Comparison of ENCODE assay signal across 8 cellular contexts in the genomic region with DNA sequence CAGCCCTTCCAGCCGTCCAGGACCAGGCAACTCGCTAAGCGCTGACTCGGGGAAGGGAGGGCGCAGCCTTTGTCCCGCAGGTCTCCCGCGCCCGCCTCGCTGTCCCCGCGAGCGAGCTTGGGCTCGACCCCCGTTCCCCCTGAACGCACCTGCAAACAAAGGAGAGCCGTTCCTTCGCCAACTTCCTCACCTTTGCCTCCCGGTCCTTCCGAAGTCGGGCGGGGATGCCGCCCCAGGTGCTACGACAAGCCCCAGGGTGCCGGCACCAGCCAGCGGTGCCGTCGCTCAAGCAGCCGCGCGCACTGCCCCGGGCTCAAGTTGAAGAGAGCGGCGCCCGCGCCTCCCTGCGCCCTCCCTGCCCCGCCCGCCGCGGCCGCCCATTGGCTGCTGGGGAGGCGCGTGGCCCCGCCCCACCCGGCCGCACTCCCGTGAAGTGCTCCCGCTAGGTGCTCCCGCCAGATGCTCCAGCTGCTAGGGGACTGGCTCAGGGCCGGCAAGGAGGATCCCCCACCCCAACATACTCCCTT.
DNase-seq lines count a peak whose midpoint lies in the region; ATAC-seq, FAIRE-seq and TF ChIP-seq lines count a peak whose summit lies in the region.

No MANE protein-coding gene starts in this region.

- peak overlapping the region in 1 of 2 experiments; percentile 34 for H2BK12ac ChIP-seq in mesenchymal stem cell (ENCODE audit: low read length in 2 of 2)

- H2BK5ac ChIP-seq in mesenchymal stem cell (ENCODE audit: low read depth, low read length, poor library complexity, severe bottlenecking): no peak overlapping the region

- H3K27ac ChIP-seq in effector memory CD4-positive, alpha-beta T cell (ENCODE audit: insufficient read depth, low read length, poor library complexity, severe bottlenecking): no peak overlapping the region
- H3K27ac ChIP-seq in mesenchymal stem cell (ENCODE audit: low read length, poor library complexity, severe bottlenecking): no peak overlapping the region

- H3K4ac ChIP-seq in mesenchymal stem cell (ENCODE audit: low read depth in 1 of 2, low read length in 2 of 2): no peak overlapping the region

- H3K4me1 ChIP-seq in effector memory CD4-positive, alpha-beta T cell (ENCODE audit: control insufficient read depth, insufficient read depth, low read length, poor library complexity, severe bottlenecking): peaks cover 10% of the 10 kb centered on the region
- H3K4me1 ChIP-seq in mesenchymal stem cell (ENCODE audit: control insufficient read depth, insufficient read depth, low read depth, low read length): peaks cover 8% of the 10 kb centered on the region

- no peak overlapping the region for H2BK120ac ChIP-seq in mesenchymal stem cell (ENCODE audit: low read depth, low read length)

- no peaks in the 10 kb centered on the region for H3K36me3 ChIP-seq in effector memory CD4-positive, alpha-beta T cell (ENCODE audit: control insufficient read depth, insufficient read depth, low read length)
- peaks cover 0 to 23% of the 10 kb centered on the region in 2 experiments for H3K36me3 ChIP-seq in mesenchymal stem cell (ENCODE audit: control insufficient read depth in 1 of 2, insufficient read depth in 2 of 2, low read depth in 1 of 2, low read length in 2 of 2)

- H2AFZ ChIP-seq in mesenchymal stem cell (ENCODE audit: low read depth, low read length): no peak overlapping the region

- H3K79me1 ChIP-seq in mesenchymal stem cell (replicated peaks; ENCODE audit: low read length, poor library complexity, severe bottlenecking): peaks cover 12% of the 10 kb centered on the region

- peak overlapping the region; percentile 26 for H3K4me3 ChIP-seq in effector memory CD4-positive, alpha-beta T cell (ENCODE audit: insufficient read depth, low read depth, low read length, poor library complexity, severe bottlenecking)
- H3K4me3 ChIP-seq in mesenchymal stem cell (ENCODE audit: insufficient read depth in 1 of 2, low read depth in 1 of 2, low read length in 2 of 2): peak overlapping the region; percentile 63 to 74

- peaks cover 12% of the 10 kb centered on the region for H3K27me3 ChIP-seq in effector memory CD4-positive, alpha-beta T cell (replicated peaks; ENCODE audit: control insufficient read depth, insufficient read depth, low read length, poor library complexity, severe bottlenecking)
- no peaks in the 10 kb centered on the region for H3K27me3 ChIP-seq in mesenchymal stem cell (ENCODE audit: control insufficient read depth in 1 of 2, insufficient read depth in 1 of 2, low read length in 2 of 2)

- no peak overlapping the region for H4K8ac ChIP-seq in mesenchymal stem cell (ENCODE audit: low read length)

- peak overlapping the region in 1 of 2 experiments; percentile 56 for H3K23ac ChIP-seq in mesenchymal stem cell (ENCODE audit: low read length in 2 of 2)

- peak; percentile 94 for ATAC-seq in HG02571 (IDR thresholded peaks at IDR 0.05; ENCODE audit: unreplicated experiment)

- H3K4me2 ChIP-seq in mesenchymal stem cell (ENCODE audit: low read length, poor library complexity, severe bottlenecking): peak overlapping the region; percentile 93

- no peak for TF ChIP-seq POLR2A in GM12892 (IDR thresholded peaks at IDR 0.05; ENCODE audit: low read depth, low read length)

- H4K91ac ChIP-seq in mesenchymal stem cell (ENCODE audit: low read length): no peak overlapping the region

- H2BK15ac ChIP-seq in mesenchymal stem cell (ENCODE audit: low read depth, poor library complexity, severe bottlenecking): no peak overlapping the region

- WGBS in mesenchymal stem cell: 1% methylated on average over 51 of the region's 51 CpGs

- H3K9me3 ChIP-seq in effector memory CD4-positive, alpha-beta T cell (ENCODE audit: control insufficient read depth, low read length): no peaks in the 10 kb centered on the region
- H3K9me3 ChIP-seq in mesenchymal stem cell (ENCODE audit: control insufficient read depth, low read length): no peaks in the 10 kb centered on the region

- H2AK5ac ChIP-seq in mesenchymal stem cell (ENCODE audit: low read length, severe bottlenecking): no peak overlapping the region

- peak overlapping the region; percentile 43 for H3K9ac ChIP-seq in mesenchymal stem cell (ENCODE audit: low read length)

- no peak overlapping the region for H3K14ac ChIP-seq in mesenchymal stem cell (ENCODE audit: low read length in 2 of 2)

- peak overlapping the region in 1 of 2 experiments; percentile 14 for H3K18ac ChIP-seq in mesenchymal stem cell (ENCODE audit: low read depth in 1 of 2, low read length in 2 of 2)

- FAIRE-seq in GM12892 (lab: Jason Lieb, UNC): peak; percentile 90

- DNase-seq in GM12892 (ENCODE audit: insufficient read length) (peak; percentile 77), NCI-H187 treated with DMSO at 0.1 percent for 48 hours (lab: John Stamatoyannopoulos, UW) (peak; percentile 8), mesenchymal stem cell (peak; percentile 69), H4 (ENCODE audit: low spot score) (no peak)
- DNase-seq in activated CD4-positive, alpha-beta T cell treated with anti-CD3 and anti-CD28 coated beads for 48 hours: peak; percentile 76
- DNase-seq in effector memory CD4-positive, alpha-beta T cell: no peak
- peak; percentile 31 to 53 for DNase-seq in stimulated activated CD8-positive, alpha-beta memory T cell treated with anti-CD3 and anti-CD28 coated beads, Interleukin-15, amount 100 ng/mL, for 48 hours (ENCODE audit: low read depth in 2 of 2)

Comparison
In these comparisons a context has a peak if more than half of its experiments do, and no peak if none do; other contexts are left out.
1. DNase-seq: peak in GM12892 (single experiment), NCI-H187 treated with DMSO at 0.1 percent for 48 hours (single experiment), activated CD4-positive, alpha-beta T cell treated with anti-CD3 and anti-CD28 coated beads for 48 hours (single experiment), mesenchymal stem cell (single experiment) and stimulated activated CD8-positive, alpha-beta memory T cell treated with anti-CD3 and anti-CD28 coated beads, Interleukin-15, amount 100 ng/mL, for 48 hours (2 of 2); none in effector memory CD4-positive, alpha-beta T cell (0 of 3) and H4 (single experiment).